In the genomic region with DNA sequence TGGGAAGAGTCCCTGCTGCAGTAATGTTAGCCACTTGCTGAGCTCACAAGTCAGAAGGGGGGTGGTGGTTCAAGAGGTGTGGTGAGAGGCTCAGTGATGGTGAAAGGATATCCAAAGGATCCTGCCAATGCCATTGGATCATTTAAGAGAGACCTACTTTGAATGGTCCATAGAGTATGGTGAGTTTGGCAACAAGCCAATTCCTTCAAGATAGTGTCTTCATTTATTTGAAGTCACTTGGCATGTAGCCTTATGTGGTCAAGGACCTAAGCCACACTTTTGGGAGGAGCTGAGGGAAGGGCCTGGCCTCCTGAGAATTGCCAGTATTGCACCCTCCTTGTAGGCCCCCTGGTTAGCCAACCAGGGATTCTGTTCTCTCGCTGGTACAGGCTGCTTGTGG, we compare ENCODE assay signal across 2 cellular contexts.
TF ChIP-seq lines count a peak whose summit lies in the region.

No MANE protein-coding gene starts in this region.

TF ChIP-seq in HepG2, 621 proteins besides CTCF, POLR2A, EP300 and RAD21:
- peak; percentile 46; the same call in 1 of the 2 replicates for TF ChIP-seq LCORL (IDR thresholded peaks at IDR 0.05)
- no peak for TF ChIP-seq LCORL (CRISPR knock-in tag; IDR thresholded peaks at IDR 0.05)
- TF ChIP-seq ZFX (CRISPR knock-in tag; IDR thresholded peaks at IDR 0.05; ENCODE audit: low read depth): no peak

TF ChIP-seq in K562, 482 proteins besides CTCF, POLR2A, EP300 and RAD21:
- TF ChIP-seq, protein P1, sequence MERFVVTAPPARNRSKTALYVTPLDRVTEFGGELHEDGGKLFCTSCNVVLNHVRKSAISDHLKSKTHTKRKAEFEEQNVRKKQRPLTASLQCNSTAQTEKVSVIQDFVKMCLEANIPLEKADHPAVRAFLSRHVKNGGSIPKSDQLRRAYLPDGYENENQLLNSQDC (CRISPR knock-in tag; IDR thresholded peaks at IDR 0.05): no peak
- TF ChIP-seq, protein P2, sequence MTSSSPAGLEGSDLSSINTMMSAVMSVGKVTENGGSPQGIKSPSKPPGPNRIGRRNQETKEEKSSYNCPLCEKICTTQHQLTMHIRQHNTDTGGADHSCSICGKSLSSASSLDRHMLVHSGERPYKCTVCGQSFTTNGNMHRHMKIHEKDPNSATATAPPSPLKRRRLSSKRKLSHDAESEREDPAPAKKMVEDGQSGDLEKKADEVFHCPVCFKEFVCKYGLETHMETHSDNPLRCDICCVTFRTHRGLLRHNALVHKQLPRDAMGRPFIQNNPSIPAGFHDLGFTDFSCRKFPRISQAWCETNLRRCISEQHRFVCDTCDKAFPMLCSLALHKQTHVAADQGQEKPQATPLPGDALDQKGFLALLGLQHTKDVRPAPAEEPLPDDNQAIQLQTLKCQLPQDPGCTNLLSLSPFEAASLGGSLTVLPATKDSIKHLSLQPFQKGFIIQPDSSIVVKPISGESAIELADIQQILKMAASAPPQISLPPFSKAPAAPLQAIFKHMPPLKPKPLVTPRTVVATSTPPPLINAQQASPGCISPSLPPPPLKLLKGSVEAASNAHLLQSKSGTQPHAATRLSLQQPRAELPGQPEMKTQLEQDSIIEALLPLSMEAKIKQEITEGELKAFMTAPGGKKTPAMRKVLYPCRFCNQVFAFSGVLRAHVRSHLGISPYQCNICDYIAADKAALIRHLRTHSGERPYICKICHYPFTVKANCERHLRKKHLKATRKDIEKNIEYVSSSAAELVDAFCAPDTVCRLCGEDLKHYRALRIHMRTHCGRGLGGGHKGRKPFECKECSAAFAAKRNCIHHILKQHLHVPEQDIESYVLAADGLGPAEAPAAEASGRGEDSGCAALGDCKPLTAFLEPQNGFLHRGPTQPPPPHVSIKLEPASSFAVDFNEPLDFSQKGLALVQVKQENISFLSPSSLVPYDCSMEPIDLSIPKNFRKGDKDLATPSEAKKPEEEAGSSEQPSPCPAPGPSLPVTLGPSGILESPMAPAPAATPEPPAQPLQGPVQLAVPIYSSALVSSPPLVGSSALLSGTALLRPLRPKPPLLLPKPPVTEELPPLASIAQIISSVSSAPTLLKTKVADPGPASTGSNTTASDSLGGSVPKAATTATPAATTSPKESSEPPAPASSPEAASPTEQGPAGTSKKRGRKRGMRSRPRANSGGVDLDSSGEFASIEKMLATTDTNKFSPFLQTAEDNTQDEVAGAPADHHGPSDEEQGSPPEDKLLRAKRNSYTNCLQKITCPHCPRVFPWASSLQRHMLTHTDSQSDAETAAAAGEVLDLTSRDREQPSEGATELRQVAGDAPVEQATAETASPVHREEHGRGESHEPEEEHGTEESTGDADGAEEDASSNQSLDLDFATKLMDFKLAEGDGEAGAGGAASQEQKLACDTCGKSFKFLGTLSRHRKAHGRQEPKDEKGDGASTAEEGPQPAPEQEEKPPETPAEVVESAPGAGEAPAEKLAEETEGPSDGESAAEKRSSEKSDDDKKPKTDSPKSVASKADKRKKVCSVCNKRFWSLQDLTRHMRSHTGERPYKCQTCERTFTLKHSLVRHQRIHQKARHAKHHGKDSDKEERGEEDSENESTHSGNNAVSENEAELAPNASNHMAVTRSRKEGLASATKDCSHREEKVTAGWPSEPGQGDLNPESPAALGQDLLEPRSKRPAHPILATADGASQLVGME (CRISPR knock-in tag; IDR thresholded peaks at IDR 0.05): no peak
- TF ChIP-seq SMAD1 (IDR thresholded peaks at IDR 0.05; ENCODE audit: low read depth, low read length, partially characterized antibody): peak; percentile 49
- TF ChIP-seq NFIC (IDR thresholded peaks at IDR 0.05): peak; percentile 99
- 0 out of 2 replicates have a peak, but pooled peaks have one; percentile 23 for TF ChIP-seq L3MBTL2 (IDR thresholded peaks at IDR 0.05)
- TF ChIP-seq, protein P3, sequence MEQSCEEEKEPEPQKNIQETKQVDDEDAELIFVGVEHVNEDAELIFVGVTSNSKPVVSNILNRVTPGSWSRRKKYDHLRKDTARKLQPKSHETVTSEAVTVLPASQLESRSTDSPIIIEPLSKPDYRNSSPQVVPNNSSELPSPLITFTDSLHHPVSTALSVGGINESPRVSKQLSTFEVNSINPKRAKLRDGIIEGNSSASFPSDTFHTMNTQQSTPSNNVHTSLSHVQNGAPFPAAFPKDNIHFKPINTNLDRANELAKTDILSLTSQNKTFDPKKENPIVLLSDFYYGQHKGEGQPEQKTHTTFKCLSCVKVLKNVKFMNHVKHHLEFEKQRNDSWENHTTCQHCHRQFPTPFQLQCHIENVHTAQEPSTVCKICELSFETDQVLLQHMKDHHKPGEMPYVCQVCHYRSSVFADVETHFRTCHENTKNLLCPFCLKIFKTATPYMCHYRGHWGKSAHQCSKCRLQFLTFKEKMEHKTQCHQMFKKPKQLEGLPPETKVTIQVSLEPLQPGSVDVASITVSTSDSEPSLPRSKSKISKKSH (CRISPR knock-in tag; IDR thresholded peaks at IDR 0.05): no peak
- TF ChIP-seq NCOA2 (IDR thresholded peaks at IDR 0.05; ENCODE audit: partially characterized antibody in 2 of 2): peak in 1 of 2 experiments; percentile 58
- TF ChIP-seq DPF2 (IDR thresholded peaks at IDR 0.05): 0 out of 2 replicates have a peak, but pooled peaks have one; percentile 8
- TF ChIP-seq MIER1 (IDR thresholded peaks at IDR 0.05; ENCODE audit: low read depth): no peak
- TF ChIP-seq, protein P4, sequence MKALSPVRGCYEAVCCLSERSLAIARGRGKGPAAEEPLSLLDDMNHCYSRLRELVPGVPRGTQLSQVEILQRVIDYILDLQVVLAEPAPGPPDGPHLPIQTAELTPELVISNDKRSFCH (CRISPR knock-in tag; IDR thresholded peaks at IDR 0.05): no peak
- TF ChIP-seq, protein P4 (tag; IDR thresholded peaks at IDR 0.05): no peak
- TF ChIP-seq NFIX (CRISPR knock-in tag; IDR thresholded peaks at IDR 0.05; ENCODE audit: low read depth): peak; percentile 84
- no peak for TF ChIP-seq LARP7 (IDR thresholded peaks at IDR 0.05)
- no peak for TF ChIP-seq ZNF76 (CRISPR knock-in tag; IDR thresholded peaks at IDR 0.05; ENCODE audit: borderline replicate concordance)
